ENCODE assay signal across 20 cellular contexts in genomic region chr11:69533296-69534165, GRCh38. TPM values are rescaled to one million over a fixed set of nuclear protein-coding genes. Genes with fewer than 3 reads are reported as not detected.
"Had no signal": no experiment of that assay in that cellular context is flagged by ENCODE, and none has a peak within 500 bp of the region (broad histone marks: within the 10 kb centered on the region; RNA-seq: fewer than 3 reads in every experiment).

No MANE protein-coding gene starts in this region.

- H3K4me3 Mint-ChIP-seq: activated naive CD4-positive, alpha-beta T cell treated with anti-CD3 and anti-CD28 coated beads for 36 hours; activated naive CD8-positive, alpha-beta T cell treated with anti-CD3 and anti-CD28 coated beads, Interleukin-2, amount 50 U/mL, for 24 hours; activated T-helper 17 cell treated with anti-CD3 and anti-CD28 coated beads, Interleukin-2, amount 50 U/mL, for 72 hours; T-cell had no signal

- DNase-seq: activated CD4-positive, alpha-beta T cell treated with anti-CD3 and anti-CD28 coated beads, Interleukin-2, amount 50 U/mL, for 4 hours; activated CD4-positive, CD25-positive, alpha-beta regulatory T cell treated with anti-CD3 and anti-CD28 coated beads, Interleukin-2, amount 50 U/mL, for 72 hours; activated naive CD4-positive, alpha-beta T cell treated with anti-CD3 and anti-CD28 coated beads for 36 hours; activated naive CD8-positive, alpha-beta T cell treated with anti-CD3 and anti-CD28 coated beads, Interleukin-2, amount 50 U/mL, for 24 hours; erythroblast; gastrocnemius medialis; heart right ventricle; mammary epithelial cell; naive B cell; stimulated activated CD4-positive, alpha-beta T cell treated with anti-CD3 and anti-CD28 coated beads, Interleukin-12 subunit alpha, Interleukin-12 subunit beta, amount 100 ng/mL, for 4 hours; stimulated activated CD4-positive, alpha-beta T cell treated with anti-CD3 and anti-CD28 coated beads, Interleukin-2, amount 100 ng/mL, for 24 hours; T-cell; T1000 had no signal

- ATAC-seq: activated naive CD8-positive, alpha-beta T cell treated with anti-CD3 and anti-CD28 coated beads, Interleukin-2, amount 50 U/mL, for 24 hours; activated T-helper 17 cell treated with anti-CD3 and anti-CD28 coated beads, Interleukin-2, amount 50 U/mL, for 72 hours; gastrocnemius medialis; psoas muscle; T-cell had no signal

- H3K27me3 Mint-ChIP-seq: naive B cell had no signal

- H3K27me3 ChIP-seq: ascending aorta, breast epithelium, heart right ventricle had no signal

- H3K9me3 Mint-ChIP-seq: activated naive CD4-positive, alpha-beta T cell treated with anti-CD3 and anti-CD28 coated beads for 36 hours; activated naive CD8-positive, alpha-beta T cell treated with anti-CD3 and anti-CD28 coated beads, Interleukin-2, amount 50 U/mL, for 24 hours; activated T-helper 17 cell treated with anti-CD3 and anti-CD28 coated beads, Interleukin-2, amount 50 U/mL, for 72 hours; T-cell had no signal

- H3K4me1 ChIP-seq: breast epithelium, gastrocnemius medialis, psoas muscle had no signal

- H3K27ac Mint-ChIP-seq: activated naive CD4-positive, alpha-beta T cell treated with anti-CD3 and anti-CD28 coated beads for 36 hours; activated naive CD8-positive, alpha-beta T cell treated with anti-CD3 and anti-CD28 coated beads, Interleukin-2, amount 50 U/mL, for 24 hours; activated T-helper 17 cell treated with anti-CD3 and anti-CD28 coated beads, Interleukin-2, amount 50 U/mL, for 72 hours; T-cell had no signal

- H3K4me3 ChIP-seq: ascending aorta, breast epithelium, gastrocnemius medialis, heart right ventricle, psoas muscle had no signal

- H3K36me3 Mint-ChIP-seq: naive B cell, T-cell had no signal

- H3K36me3 ChIP-seq: ascending aorta, breast epithelium, gastrocnemius medialis, heart right ventricle had no signal

- H3K4me1 Mint-ChIP-seq: activated T-helper 17 cell treated with anti-CD3 and anti-CD28 coated beads, Interleukin-2, amount 50 U/mL, for 72 hours had no signal

- H3K9me3 ChIP-seq: ascending aorta, breast epithelium, gastrocnemius medialis, heart right ventricle, psoas muscle had no signal

- H3K27ac ChIP-seq: ascending aorta, breast epithelium, gastrocnemius medialis, heart right ventricle, psoas muscle had no signal

RNA-seq across cellular contexts. Expression of gene LINC01488, which starts 52.1 kb away (rescaled TPM):
- total RNA-seq: activated naive CD4-positive, alpha-beta T cell treated with anti-CD3 and anti-CD28 coated beads for 36 hours; activated T-helper 17 cell treated with anti-CD3 and anti-CD28 coated beads, Interleukin-2, amount 50 U/mL, for 72 hours; ascending aorta; breast epithelium; cerebellum; gastrocnemius medialis; mammary epithelial cell; mononuclear cell; psoas muscle; T-cell; urinary bladder had no signal
- polyA plus RNA-seq: mammary epithelial cell had no signal
